In genomic region chr15:44489464-44489863, GRCh38 we compare ENCODE assay signal across 8 cellular contexts. TPM values are rescaled to one million over a fixed set of nuclear protein-coding genes. Genes with fewer than 3 reads are reported as not detected.
DNase-seq lines count a peak whose midpoint lies in the region; ATAC-seq, FAIRE-seq and TF ChIP-seq lines count a peak whose summit lies in the region.

No MANE protein-coding gene starts in this region.

- DNase-seq in RCC 7860 (ENCODE audit: low spot score) (peak; percentile 94), erythroblast (lab: John Stamatoyannopoulos, UW) (peak; percentile 5 to 64), renal cortical epithelial cell (ENCODE audit: low read depth) (peak; percentile 99), KG1 (lab: John Stamatoyannopoulos, UW) (no peak), GM20000 (ENCODE audit: low spot score) (no peak), NCI-H345 treated with DMSO at 0.1 percent for 48 hours (lab: John Stamatoyannopoulos, UW; ENCODE audit: unreplicated experiment) (no peak)

- peak; percentile 88 for ATAC-seq in GM18861 (IDR thresholded peaks at IDR 0.05; ENCODE audit: unreplicated experiment)
- no peak for ATAC-seq in HG02938 (IDR thresholded peaks at IDR 0.05; ENCODE audit: unreplicated experiment)

- no peak for TF ChIP-seq CTCF in GM20000 (IDR thresholded peaks at IDR 0.05; ENCODE audit: extremely low read depth, missing control alignments)

- FAIRE-seq in RCC 7860 (lab: Jason Lieb, UNC): peak; percentile 99

- no peak for TF ChIP-seq POLR2A in erythroblast (IDR thresholded peaks at IDR 0.05; ENCODE audit: low read length)

RNA-seq across cellular contexts. Expression of gene EIF3J, which starts 47.5 kb away (rescaled TPM):
- 42.4 and 129 TPM in 2 replicates for total RNA-seq in renal cortical epithelial cell

Comparison
In these comparisons a context has a peak if more than half of its experiments do, and no peak if none do; other contexts are left out.
1. DNase-seq: peak in RCC 7860 (single experiment), erythroblast (2 of 2) and renal cortical epithelial cell (single experiment); none in KG1 (single experiment), GM20000 (single experiment) and NCI-H345 treated with DMSO at 0.1 percent for 48 hours (single experiment).